In genomic region chr17:8118769-8119574, GRCh38 we compare ENCODE assay signal across 8 cellular contexts. TPM values are rescaled to one million over a fixed set of nuclear protein-coding genes. Genes with fewer than 3 reads are reported as not detected.
DNase-seq lines count a peak whose midpoint lies in the region; ATAC-seq and TF ChIP-seq lines count a peak whose summit lies in the region.

No MANE protein-coding gene starts in this region.

- peaks cover 46 to 55% of the 10 kb centered on the region in 2 donors for H3K27me3 Mint-ChIP-seq in CD8-positive, alpha-beta memory T cell
- peaks cover 74% of the 10 kb centered on the region for H3K27me3 Mint-ChIP-seq in neural progenitor cell (ENCODE audit: insufficient read depth, low read depth)

- TF ChIP-seq CTCF in Loucy (conservative IDR thresholded peaks at IDR 0.05; ENCODE audit: low read length), result peak; percentile 81
- TF ChIP-seq CTCF in neural progenitor cell (IDR thresholded peaks at IDR 0.05), result peak; percentile 93
- TF ChIP-seq CTCF in stomach (IDR thresholded peaks at IDR 0.05), result peak in 5 of 7 experiments; percentile 60 to 90 (median 84)

- H3K4me3 Mint-ChIP-seq in CD8-positive, alpha-beta memory T cell, result peak overlapping the region; percentile 84 to 98 (median 94)
- H3K4me3 Mint-ChIP-seq in neural progenitor cell, result peak overlapping the region; percentile 91

- H3K36me3 Mint-ChIP-seq in CD8-positive, alpha-beta memory T cell, result peaks cover 0 to 12% (median 1%) of the 10 kb centered on the region in 3 donors
- peaks cover 5% of the 10 kb centered on the region for H3K36me3 Mint-ChIP-seq in neural progenitor cell

- peak overlapping the region; percentile 77 to 100 (median 94) for H3K27ac Mint-ChIP-seq in CD8-positive, alpha-beta memory T cell
- peak overlapping the region; percentile 93 for H3K27ac Mint-ChIP-seq in neural progenitor cell

- H3K4me1 Mint-ChIP-seq in CD8-positive, alpha-beta memory T cell, result peaks cover 46 to 61% (median 60%) of the 10 kb centered on the region in 3 donors
- peaks cover 36% of the 10 kb centered on the region for H3K4me1 Mint-ChIP-seq in neural progenitor cell

- ATAC-seq in GM21529 (IDR thresholded peaks at IDR 0.05; ENCODE audit: unreplicated experiment), result peak; percentile 39

- peak overlapping the region; percentile 94 for H2AFZ ChIP-seq in Loucy (ENCODE audit: low read length)
- peak overlapping the region; percentile 78 for H2AFZ ChIP-seq in neural progenitor cell (replicated peaks)

- peak overlapping the region; percentile 41 for H3K27ac ChIP-seq in CD8-positive, alpha-beta memory T cell (ENCODE audit: low read depth, low read length)
- H3K27ac ChIP-seq in neural progenitor cell (no peak overlapping the region), stomach (peak overlapping the region; percentile 56 to 85 (median 66))

- H3K9me3 Mint-ChIP-seq in CD8-positive, alpha-beta memory T cell, result peaks cover 0 to 15% (median 8%) of the 10 kb centered on the region in 5 donors
- H3K9me3 Mint-ChIP-seq in neural progenitor cell, result peaks cover 18% of the 10 kb centered on the region

- H3K4me2 ChIP-seq in Loucy (ENCODE audit: low read depth, low read length, poor library complexity, severe bottlenecking) (peak overlapping the region; percentile 93), neural progenitor cell (peak overlapping the region; percentile 90)

- no peaks in the 10 kb centered on the region for H3K36me3 ChIP-seq in CD8-positive, alpha-beta memory T cell (ENCODE audit: insufficient read depth, low read length)
- no peaks in the 10 kb centered on the region for H3K36me3 ChIP-seq in Loucy (ENCODE audit: insufficient read depth, low read length)
- no peaks in the 10 kb centered on the region for H3K36me3 ChIP-seq in neural progenitor cell
- H3K36me3 ChIP-seq in stomach, result no peaks in the 10 kb centered on the region

- TF ChIP-seq POLR2A in stomach (IDR thresholded peaks at IDR 0.05), result no peak

- no peak for TF ChIP-seq EP300 in stomach (IDR thresholded peaks at IDR 0.05)

- H3K9me3 ChIP-seq in CD8-positive, alpha-beta memory T cell (ENCODE audit: low read length), result no peaks in the 10 kb centered on the region
- no peaks in the 10 kb centered on the region for H3K9me3 ChIP-seq in Loucy (ENCODE audit: insufficient read depth, low read depth, low read length)
- no peaks in the 10 kb centered on the region for H3K9me3 ChIP-seq in neural progenitor cell (ENCODE audit: low read depth)
- no peaks in the 10 kb centered on the region for H3K9me3 ChIP-seq in stomach

- peaks cover 50% of the 10 kb centered on the region for H3K4me1 ChIP-seq in CD8-positive, alpha-beta memory T cell (ENCODE audit: insufficient read depth, low read length)
- peaks cover 30% of the 10 kb centered on the region for H3K4me1 ChIP-seq in Loucy (ENCODE audit: insufficient read depth, low read length, poor library complexity, severe bottlenecking)
- H3K4me1 ChIP-seq in neural progenitor cell, result no peaks in the 10 kb centered on the region
- peaks cover 56 to 70% (median 67%) of the 10 kb centered on the region in 4 donors for H3K4me1 ChIP-seq in stomach

- H3F3A ChIP-seq in Loucy (ENCODE audit: low read depth), result peaks cover 15% of the 10 kb centered on the region
- H3F3A ChIP-seq in neural progenitor cell (ENCODE audit: low read depth), result peaks cover 52% of the 10 kb centered on the region

- H3K27me3 ChIP-seq in CD8-positive, alpha-beta memory T cell (ENCODE audit: insufficient read depth, low read length, poor library complexity, severe bottlenecking), result peaks cover 27% of the 10 kb centered on the region
- H3K27me3 ChIP-seq in Loucy (ENCODE audit: insufficient read depth, low read length, poor library complexity, severe bottlenecking), result peaks cover 14% of the 10 kb centered on the region
- H3K27me3 ChIP-seq in neural progenitor cell, result peaks cover 69% of the 10 kb centered on the region
- H3K27me3 ChIP-seq in stomach, result peaks cover 0 to 86% (median 73%) of the 10 kb centered on the region in 3 donors

- no peaks in the 10 kb centered on the region for H3K9me2 ChIP-seq in Loucy (replicated peaks; ENCODE audit: low read depth, low read length)

- H3K9ac ChIP-seq in Loucy (ENCODE audit: low read depth, low read length, poor library complexity, severe bottlenecking), result peak overlapping the region; percentile 65
- no peak overlapping the region for H3K9ac ChIP-seq in neural progenitor cell

- DNase-seq in CD8-positive, alpha-beta memory T cell, result peak; percentile 77 to 91 (median 84)
- DNase-seq in SK-N-DZ (ENCODE audit: low spot score) (peak; percentile 90), foreskin melanocyte (peak; percentile 85), neural progenitor cell (ENCODE audit: low spot score) (peak; percentile 92), stomach (peak; percentile 93)
- DNase-seq in activated naive CD4-positive, alpha-beta T cell treated with Interleukin-2 at 50 U/mL for 16 hours, result peak; percentile 88

- no peaks in the 10 kb centered on the region for H4K20me1 ChIP-seq in Loucy (ENCODE audit: insufficient read depth, low read length, poor library complexity, severe bottlenecking)
- H4K20me1 ChIP-seq in neural progenitor cell (ENCODE audit: low read depth), result peaks cover 10% of the 10 kb centered on the region

- intact Hi-C loops in stomach (cut with DNase I; ENCODE audit: low total_unique reads), result no loop called here

- H3K79me2 ChIP-seq in Loucy (ENCODE audit: insufficient read depth, low read length) (no peaks in the 10 kb centered on the region), neural progenitor cell (ENCODE audit: low read depth) (no peaks in the 10 kb centered on the region)

- POLR2A ChIA-PET in CD8-positive, alpha-beta memory T cell (lab: Charles Lee), result interaction anchor here (0.5 to 2.7 kb wide), 15 partner anchors 9 to 867 kb away, joined by 3 to 37 read pairs (median 6); partner anchors contain the start of genes CTC1, CTDNEP1, PER1 and PFAS

- CTCF ChIA-PET in CD8-positive, alpha-beta memory T cell (lab: Charles Lee), result interaction anchor here (0.6 to 6.6 kb wide), 40 partner anchors 10 to 258 kb away, joined by 3 to 76 read pairs (median 5); partner anchors contain the start of genes ALOX12B, AURKB, BORCS6 and CTC1

- peak overlapping the region; percentile 99 for H3K4me3 ChIP-seq in CD8-positive, alpha-beta memory T cell (ENCODE audit: low read length)
- peak overlapping the region; percentile 91 for H3K4me3 ChIP-seq in Loucy (ENCODE audit: low read length, poor library complexity, severe bottlenecking)
- peak overlapping the region; percentile 75 for H3K4me3 ChIP-seq in neural progenitor cell
- H3K4me3 ChIP-seq in stomach, result peak overlapping the region; percentile 43 to 55 (median 53)

- 0 to 1% (median 1%) methylated on average over 24 to 38 of the region's 38 CpGs for WGBS in stomach, 5 donors

RNA-seq across cellular contexts. Expression of gene ALOXE3, which starts 0.7 kb away (rescaled TPM):
- total RNA-seq in CD8-positive, alpha-beta memory T cell, result not detected
- not detected for polyA plus RNA-seq in CD8-positive, alpha-beta memory T cell
- not detected in 2 replicates for polyA plus RNA-seq in SK-N-DZ (2014; cell fraction: cytosol; rRNA removed)
- not detected in 2 replicates for polyA plus RNA-seq in SK-N-DZ (2014; cell fraction: nucleus; rRNA removed)
- total RNA-seq in neural progenitor cell (ENCODE audit: low replicate concordance) (not detected in 2 replicates), stomach (not detected)
- under 1 TPM in 2 of 3 donors, not detected in 1; 0.12 to 0.43 TPM for polyA plus RNA-seq in stomach

RNA-seq across cellular contexts. Expression of gene HES7, which starts 4.9 kb away (rescaled TPM):
- 1 to 10 TPM; 1.6 to 1.8 TPM for total RNA-seq in CD8-positive, alpha-beta memory T cell
- not detected for polyA plus RNA-seq in CD8-positive, alpha-beta memory T cell
- polyA plus RNA-seq in SK-N-DZ (2014; cell fraction: cytosol; rRNA removed), result 2.8 and 5.1 TPM in 2 replicates
- polyA plus RNA-seq in SK-N-DZ (2014; cell fraction: nucleus; rRNA removed), result 3.8 and 5.2 TPM in 2 replicates
- 2.0 TPM in 1 of 2 replicates, not detected in the other for total RNA-seq in neural progenitor cell (ENCODE audit: low replicate concordance)
- total RNA-seq in stomach, result not detected
- under 1 TPM in 2 of 3 donors, not detected in 1; 0.58 to 0.92 TPM for polyA plus RNA-seq in stomach

RNA-seq across cellular contexts. Expression of gene ALOX12B, which starts 31.5 kb away (rescaled TPM):
- total RNA-seq in CD8-positive, alpha-beta memory T cell, result 1 to 10 TPM; 1.3 to 1.9 TPM
- polyA plus RNA-seq in CD8-positive, alpha-beta memory T cell, result not detected
- polyA plus RNA-seq in SK-N-DZ (2014; cell fraction: cytosol; rRNA removed), result not detected in 2 replicates
- polyA plus RNA-seq in SK-N-DZ (2014; cell fraction: nucleus; rRNA removed), result not detected in 2 replicates
- total RNA-seq in neural progenitor cell (ENCODE audit: low replicate concordance), result 0.28 TPM in 1 of 2 replicates, not detected in the other
- total RNA-seq in stomach, result not detected
- polyA plus RNA-seq in stomach, result under 1 TPM in 1 of 3 donors, not detected in 2; 0.88 TPM

RNA-seq across cellular contexts. Expression of gene PER1, which starts 33.2 kb away (rescaled TPM):
- total RNA-seq in CD8-positive, alpha-beta memory T cell, result 10 to 100 TPM; 26.5 to 35.8 TPM
- polyA plus RNA-seq in CD8-positive, alpha-beta memory T cell, result 12.1 TPM
- polyA plus RNA-seq in SK-N-DZ (2014; cell fraction: cytosol; rRNA removed), result 8.1 and 24.4 TPM in 2 replicates
- polyA plus RNA-seq in SK-N-DZ (2014; cell fraction: nucleus; rRNA removed), result 10.2 and 34.8 TPM in 2 replicates
- 3.2 and 11.4 TPM in 2 replicates for total RNA-seq in neural progenitor cell (ENCODE audit: low replicate concordance)
- 100 to 1,000 TPM in 3 of 5 donors, 10 to 100 TPM in 2; 16.2 to 163 (median 137) TPM for total RNA-seq in stomach
- 10 to 100 TPM; 47.2 to 69.4 (median 66.7) TPM for polyA plus RNA-seq in stomach

RNA-seq across cellular contexts. Expression of gene VAMP2, which starts 43.8 kb away (rescaled TPM):
- total RNA-seq in CD8-positive, alpha-beta memory T cell, result 10 to 100 TPM; 38.3 to 41.0 TPM
- polyA plus RNA-seq in CD8-positive, alpha-beta memory T cell, result 98.3 TPM
- 20.2 and 21.1 TPM in 2 replicates for polyA plus RNA-seq in SK-N-DZ (2014; cell fraction: cytosol; rRNA removed)
- 33.0 and 65.8 TPM in 2 replicates for polyA plus RNA-seq in SK-N-DZ (2014; cell fraction: nucleus; rRNA removed)
- total RNA-seq in neural progenitor cell (ENCODE audit: low replicate concordance), result 9.4 and 11.7 TPM in 2 replicates
- 100 to 1,000 TPM in 1 of 5 donors, 10 to 100 TPM in 2, 1 to 10 TPM in 2; 6.7 to 104 (median 17.3) TPM for total RNA-seq in stomach
- 10 to 100 TPM; 32.4 to 58.8 (median 43.1) TPM for polyA plus RNA-seq in stomach
